8 cellular contexts compared by ENCODE assay signal in genomic region chr10:79116801-79117723, GRCh38. TPM values are rescaled to one million over a fixed set of nuclear protein-coding genes. Genes with fewer than 3 reads are reported as not detected.
DNase-seq lines count a peak whose midpoint lies in the region; ATAC-seq and TF ChIP-seq lines count a peak whose summit lies in the region.

No MANE protein-coding gene starts in this region.

- ATAC-seq in GM19397 (IDR thresholded peaks at IDR 0.05; ENCODE audit: unreplicated experiment) (peak; percentile 64), HG03354 (IDR thresholded peaks at IDR 0.05; ENCODE audit: poor library complexity, severe bottlenecking, unreplicated experiment) (peak; percentile 74), omental fat pad (ENCODE audit: low FRiP score) (no peak)

- H3K4me3 ChIP-seq in fibroblast of pulmonary artery (replicated peaks; ENCODE audit: low read depth, low read length) (no peak overlapping the region), tibial artery (no peak overlapping the region)

- H3K4me1 ChIP-seq in tibial artery, result peaks cover 0 to 49% (median 26%) of the 10 kb centered on the region in 4 donors

- H3K36me3 ChIP-seq in tibial artery, result peaks cover 0 to 38% (median 27%) of the 10 kb centered on the region in 3 donors

- DNase-seq in AG08395 (ENCODE audit: low spot score), result peak; percentile 66
- peak; percentile 30 for DNase-seq in fibroblast of pulmonary artery (ENCODE audit: low read depth)
- peak; percentile 84 for DNase-seq in tibial artery
- DNase-seq in T-helper 1 cell, result no peak
- DNase-seq in omental fat pad (ENCODE audit: low spot score), result no peak
- no peak for DNase-seq in DMS79 treated with DMSO at 0.1 percent for 48 hours (lab: John Stamatoyannopoulos, UW)

- no peak for TF ChIP-seq CTCF in fibroblast of pulmonary artery (IDR thresholded peaks at IDR 0.05; ENCODE audit: low read length, missing control alignments)
- TF ChIP-seq CTCF in tibial artery (IDR thresholded peaks at IDR 0.05), result no peak
- no peak for TF ChIP-seq CTCF in omental fat pad (IDR thresholded peaks at IDR 0.05)

- no peaks in the 10 kb centered on the region for H3K27me3 ChIP-seq in tibial artery

- H3K9me3 ChIP-seq in tibial artery, result no peaks in the 10 kb centered on the region

- no peak overlapping the region for H3K27ac ChIP-seq in tibial artery

- intact Hi-C loops in tibial artery (cut with DNase I; ENCODE audit: low total_unique reads), result no loop called here

RNA-seq across cellular contexts. Expression of gene ZMIZ1, which starts 48.3 kb away (rescaled TPM):
- 10 to 100 TPM; 24.2 to 64.8 (median 43.1) TPM for total RNA-seq in omental fat pad

Comparison
In these comparisons a context has a peak if more than half of its experiments do, and no peak if none do; other contexts are left out.
1. DNase-seq: peak in AG08395 (single experiment), fibroblast of pulmonary artery (single experiment) and tibial artery (2 of 2); none in T-helper 1 cell (0 of 5), omental fat pad (single experiment) and DMS79 treated with DMSO at 0.1 percent for 48 hours (single experiment).